ENCODE assay signal across 2 cellular contexts in genomic region chr1:232511172-232511571, GRCh38.
TF ChIP-seq lines count a peak whose summit lies in the region.

No MANE protein-coding gene starts in this region.

TF ChIP-seq in A549, 52 proteins besides CTCF, POLR2A, EP300 and RAD21 (continued from another document):
- TF ChIP-seq, protein P1, sequence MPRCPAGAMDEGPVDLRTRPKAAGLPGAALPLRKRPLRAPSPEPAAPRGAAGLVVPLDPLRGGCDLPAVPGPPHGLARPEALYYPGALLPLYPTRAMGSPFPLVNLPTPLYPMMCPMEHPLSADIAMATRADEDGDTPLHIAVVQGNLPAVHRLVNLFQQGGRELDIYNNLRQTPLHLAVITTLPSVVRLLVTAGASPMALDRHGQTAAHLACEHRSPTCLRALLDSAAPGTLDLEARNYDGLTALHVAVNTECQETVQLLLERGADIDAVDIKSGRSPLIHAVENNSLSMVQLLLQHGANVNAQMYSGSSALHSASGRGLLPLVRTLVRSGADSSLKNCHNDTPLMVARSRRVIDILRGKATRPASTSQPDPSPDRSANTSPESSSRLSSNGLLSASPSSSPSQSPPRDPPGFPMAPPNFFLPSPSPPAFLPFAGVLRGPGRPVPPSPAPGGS (IDR thresholded peaks at IDR 0.05): peak; percentile 40; the same call in 1 of the 3 replicates
- TF ChIP-seq CBX2 (IDR thresholded peaks at IDR 0.05; ENCODE audit: borderline replicate concordance, low read depth) (no peak), TFCP2L1 (CRISPR knock-in tag; IDR thresholded peaks at IDR 0.05) (no peak), CEBPB (IDR thresholded peaks at IDR 0.05) (peak; percentile 58 to 87), JUN (IDR thresholded peaks at IDR 0.05) (peak in 1 of 2 experiments; percentile 33; a peak in 1 of 5 replicates)
- TF ChIP-seq, protein P2, sequence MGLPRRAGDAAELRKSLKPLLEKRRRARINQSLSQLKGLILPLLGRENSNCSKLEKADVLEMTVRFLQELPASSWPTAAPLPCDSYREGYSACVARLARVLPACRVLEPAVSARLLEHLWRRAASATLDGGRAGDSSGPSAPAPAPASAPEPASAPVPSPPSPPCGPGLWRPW (IDR thresholded peaks at IDR 0.05): peak; percentile 78

TF ChIP-seq in WTC11, 78 proteins besides CTCF, POLR2A, EP300 and RAD21 (continued from another document):
- TF ChIP-seq E2F4 (CRISPR knock-in tag; IDR thresholded peaks at IDR 0.05; ENCODE audit: borderline replicate concordance, low read depth): no peak
